ENCODE assay signal across 1 cellular context in the genomic region with DNA sequence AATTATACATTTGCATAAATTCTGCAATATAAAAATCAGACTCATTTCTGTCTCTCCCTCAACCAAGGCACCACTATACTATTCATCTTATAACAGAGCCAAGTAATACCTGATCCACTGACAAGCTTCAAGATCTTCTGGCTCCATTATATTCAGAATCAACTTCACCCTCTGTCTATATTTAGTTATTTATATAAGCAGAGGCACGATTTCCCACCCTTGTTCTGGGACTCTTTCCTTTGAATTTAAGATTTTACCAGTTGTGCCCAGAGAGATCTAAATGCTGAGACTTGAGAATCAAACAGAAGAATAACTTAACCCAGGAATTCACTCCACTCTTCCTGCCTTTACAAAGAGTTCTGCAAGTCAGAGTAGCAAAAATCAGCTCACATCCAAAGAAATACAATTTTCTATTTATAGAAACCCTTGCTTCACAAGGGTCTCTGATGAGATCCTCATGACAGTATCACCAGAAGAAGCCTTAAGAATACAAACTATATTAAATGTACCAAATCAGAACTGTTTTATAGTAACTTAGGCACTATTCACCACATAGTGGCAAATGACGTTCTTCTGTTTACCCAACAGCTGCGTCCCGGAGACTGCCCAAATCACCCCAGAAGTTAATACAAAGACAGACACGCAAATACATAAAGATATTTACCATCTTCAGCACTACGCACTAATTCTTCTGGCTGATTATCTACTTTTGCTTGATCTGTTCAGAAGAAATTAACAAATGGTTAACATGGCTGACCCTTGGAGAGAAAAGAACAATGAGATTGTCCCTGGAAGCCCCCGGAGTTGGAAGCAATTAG.
TF ChIP-seq lines count a peak whose summit lies in the region.

No MANE protein-coding gene starts in this region.

TF ChIP-seq in GM23338, 12 proteins besides CTCF, POLR2A, EP300 and RAD21 (continued from another document):
- TF ChIP-seq, protein P1, sequence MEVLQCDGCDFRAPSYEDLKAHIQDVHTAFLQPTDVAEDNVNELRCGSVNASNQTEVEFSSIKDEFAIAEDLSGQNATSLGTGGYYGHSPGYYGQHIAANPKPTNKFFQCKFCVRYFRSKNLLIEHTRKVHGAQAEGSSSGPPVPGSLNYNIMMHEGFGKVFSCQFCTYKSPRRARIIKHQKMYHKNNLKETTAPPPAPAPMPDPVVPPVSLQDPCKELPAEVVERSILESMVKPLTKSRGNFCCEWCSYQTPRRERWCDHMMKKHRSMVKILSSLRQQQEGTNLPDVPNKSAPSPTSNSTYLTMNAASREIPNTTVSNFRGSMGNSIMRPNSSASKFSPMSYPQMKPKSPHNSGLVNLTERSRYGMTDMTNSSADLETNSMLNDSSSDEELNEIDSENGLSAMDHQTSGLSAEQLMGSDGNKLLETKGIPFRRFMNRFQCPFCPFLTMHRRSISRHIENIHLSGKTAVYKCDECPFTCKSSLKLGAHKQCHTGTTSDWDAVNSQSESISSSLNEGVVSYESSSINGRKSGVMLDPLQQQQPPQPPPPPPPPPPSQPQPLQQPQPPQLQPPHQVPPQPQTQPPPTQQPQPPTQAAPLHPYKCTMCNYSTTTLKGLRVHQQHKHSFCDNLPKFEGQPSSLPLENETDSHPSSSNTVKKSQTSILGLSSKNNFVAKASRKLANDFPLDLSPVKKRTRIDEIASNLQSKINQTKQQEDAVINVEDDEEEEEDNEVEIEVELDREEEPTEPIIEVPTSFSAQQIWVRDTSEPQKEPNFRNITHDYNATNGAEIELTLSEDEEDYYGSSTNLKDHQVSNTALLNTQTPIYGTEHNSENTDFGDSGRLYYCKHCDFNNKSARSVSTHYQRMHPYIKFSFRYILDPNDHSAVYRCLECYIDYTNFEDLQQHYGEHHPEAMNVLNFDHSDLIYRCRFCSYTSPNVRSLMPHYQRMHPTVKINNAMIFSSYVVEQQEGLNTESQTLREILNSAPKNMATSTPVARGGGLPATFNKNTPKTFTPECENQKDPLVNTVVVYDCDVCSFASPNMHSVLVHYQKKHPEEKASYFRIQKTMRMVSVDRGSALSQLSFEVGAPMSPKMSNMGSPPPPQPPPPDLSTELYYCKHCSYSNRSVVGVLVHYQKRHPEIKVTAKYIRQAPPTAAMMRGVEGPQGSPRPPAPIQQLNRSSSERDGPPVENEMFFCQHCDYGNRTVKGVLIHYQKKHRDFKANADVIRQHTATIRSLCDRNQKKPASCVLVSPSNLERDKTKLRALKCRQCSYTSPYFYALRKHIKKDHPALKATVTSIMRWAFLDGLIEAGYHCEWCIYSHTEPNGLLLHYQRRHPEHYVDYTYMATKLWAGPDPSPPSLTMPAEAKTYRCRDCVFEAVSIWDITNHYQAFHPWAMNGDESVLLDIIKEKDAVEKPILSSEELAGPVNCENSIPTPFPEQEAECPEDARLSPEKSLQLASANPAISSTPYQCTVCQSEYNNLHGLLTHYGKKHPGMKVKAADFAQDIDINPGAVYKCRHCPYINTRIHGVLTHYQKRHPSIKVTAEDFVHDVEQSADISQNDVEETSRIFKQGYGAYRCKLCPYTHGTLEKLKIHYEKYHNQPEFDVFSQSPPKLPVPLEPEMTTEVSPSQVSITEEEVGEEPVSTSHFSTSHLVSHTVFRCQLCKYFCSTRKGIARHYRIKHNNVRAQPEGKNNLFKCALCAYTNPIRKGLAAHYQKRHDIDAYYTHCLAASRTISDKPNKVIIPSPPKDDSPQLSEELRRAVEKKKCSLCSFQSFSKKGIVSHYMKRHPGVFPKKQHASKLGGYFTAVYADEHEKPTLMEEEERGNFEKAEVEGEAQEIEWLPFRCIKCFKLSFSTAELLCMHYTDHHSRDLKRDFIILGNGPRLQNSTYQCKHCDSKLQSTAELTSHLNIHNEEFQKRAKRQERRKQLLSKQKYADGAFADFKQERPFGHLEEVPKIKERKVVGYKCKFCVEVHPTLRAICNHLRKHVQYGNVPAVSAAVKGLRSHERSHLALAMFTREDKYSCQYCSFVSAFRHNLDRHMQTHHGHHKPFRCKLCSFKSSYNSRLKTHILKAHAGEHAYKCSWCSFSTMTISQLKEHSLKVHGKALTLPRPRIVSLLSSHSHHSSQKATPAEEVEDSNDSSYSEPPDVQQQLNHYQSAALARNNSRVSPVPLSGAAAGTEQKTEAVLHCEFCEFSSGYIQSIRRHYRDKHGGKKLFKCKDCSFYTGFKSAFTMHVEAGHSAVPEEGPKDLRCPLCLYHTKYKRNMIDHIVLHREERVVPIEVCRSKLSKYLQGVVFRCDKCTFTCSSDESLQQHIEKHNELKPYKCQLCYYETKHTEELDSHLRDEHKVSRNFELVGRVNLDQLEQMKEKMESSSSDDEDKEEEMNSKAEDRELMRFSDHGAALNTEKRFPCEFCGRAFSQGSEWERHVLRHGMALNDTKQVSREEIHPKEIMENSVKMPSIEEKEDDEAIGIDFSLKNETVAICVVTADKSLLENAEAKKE (CRISPR knock-in tag; IDR thresholded peaks at IDR 0.05) = no peak
- TF ChIP-seq ZNF331 (CRISPR knock-in tag; IDR thresholded peaks at IDR 0.05; ENCODE audit: low read depth) (no peak), ZNF114 (CRISPR knock-in tag; IDR thresholded peaks at IDR 0.05) (no peak), EZH2phosphoT487 (IDR thresholded peaks at IDR 0.05; ENCODE audit: unreplicated experiment) (no peak), CREB1 (CRISPR knock-in tag; IDR thresholded peaks at IDR 0.05; ENCODE audit: low read depth) (no peak), JUNB (IDR thresholded peaks at IDR 0.05; ENCODE audit: unreplicated experiment) (no peak)
- TF ChIP-seq, protein P2, sequence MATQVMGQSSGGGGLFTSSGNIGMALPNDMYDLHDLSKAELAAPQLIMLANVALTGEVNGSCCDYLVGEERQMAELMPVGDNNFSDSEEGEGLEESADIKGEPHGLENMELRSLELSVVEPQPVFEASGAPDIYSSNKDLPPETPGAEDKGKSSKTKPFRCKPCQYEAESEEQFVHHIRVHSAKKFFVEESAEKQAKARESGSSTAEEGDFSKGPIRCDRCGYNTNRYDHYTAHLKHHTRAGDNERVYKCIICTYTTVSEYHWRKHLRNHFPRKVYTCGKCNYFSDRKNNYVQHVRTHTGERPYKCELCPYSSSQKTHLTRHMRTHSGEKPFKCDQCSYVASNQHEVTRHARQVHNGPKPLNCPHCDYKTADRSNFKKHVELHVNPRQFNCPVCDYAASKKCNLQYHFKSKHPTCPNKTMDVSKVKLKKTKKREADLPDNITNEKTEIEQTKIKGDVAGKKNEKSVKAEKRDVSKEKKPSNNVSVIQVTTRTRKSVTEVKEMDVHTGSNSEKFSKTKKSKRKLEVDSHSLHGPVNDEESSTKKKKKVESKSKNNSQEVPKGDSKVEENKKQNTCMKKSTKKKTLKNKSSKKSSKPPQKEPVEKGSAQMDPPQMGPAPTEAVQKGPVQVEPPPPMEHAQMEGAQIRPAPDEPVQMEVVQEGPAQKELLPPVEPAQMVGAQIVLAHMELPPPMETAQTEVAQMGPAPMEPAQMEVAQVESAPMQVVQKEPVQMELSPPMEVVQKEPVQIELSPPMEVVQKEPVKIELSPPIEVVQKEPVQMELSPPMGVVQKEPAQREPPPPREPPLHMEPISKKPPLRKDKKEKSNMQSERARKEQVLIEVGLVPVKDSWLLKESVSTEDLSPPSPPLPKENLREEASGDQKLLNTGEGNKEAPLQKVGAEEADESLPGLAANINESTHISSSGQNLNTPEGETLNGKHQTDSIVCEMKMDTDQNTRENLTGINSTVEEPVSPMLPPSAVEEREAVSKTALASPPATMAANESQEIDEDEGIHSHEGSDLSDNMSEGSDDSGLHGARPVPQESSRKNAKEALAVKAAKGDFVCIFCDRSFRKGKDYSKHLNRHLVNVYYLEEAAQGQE (IDR thresholded peaks at IDR 0.05; ENCODE audit: unreplicated experiment) = no peak
TF ChIP-seq in GM23338: peak in this region for 0.
